Comparison of ENCODE assay signal across 14 cellular contexts in genomic region chr21:28215214-28215954, GRCh38.
DNase-seq lines count a peak whose midpoint lies in the region; ATAC-seq and TF ChIP-seq lines count a peak whose summit lies in the region.
"Had no signal": no experiment of that assay in that cellular context is flagged by ENCODE, and none has a peak within 500 bp of the region (broad histone marks: within the 10 kb centered on the region; RNA-seq: fewer than 3 reads in every experiment).

No MANE protein-coding gene starts in this region.

- TF ChIP-seq CTCF in HFFc6 (IDR thresholded peaks at IDR 0.05) = no peak

- peaks cover 4% of the 10 kb centered on the region for H3K36me3 Mint-ChIP-seq in HFFc6 (ENCODE audit: low read depth)

- H3K4me3 Mint-ChIP-seq in HFFc6 = peak overlapping the region; percentile 32
- H3K4me3 Mint-ChIP-seq: stimulated activated naive CD8-positive, alpha-beta T cell treated with anti-CD3 and anti-CD28 coated beads, Interleukin-15, Interleukin-2, amounts not matched to agents 100 ng/mL and 50 ng/mL, for 24 hours had no signal

- no peaks in the 10 kb centered on the region for H3K9me3 Mint-ChIP-seq in HFFc6
- H3K9me3 Mint-ChIP-seq: stimulated activated naive CD8-positive, alpha-beta T cell treated with anti-CD3 and anti-CD28 coated beads, Interleukin-15, Interleukin-2, amounts not matched to agents 100 ng/mL and 50 ng/mL, for 24 hours had no signal

- H3K4me1 ChIP-seq in subcutaneous abdominal adipose tissue (ENCODE audit: control insufficient read depth in 5 of 5, insufficient read depth in 5 of 5, low read length in 5 of 5) = peaks cover 2 to 19% (median 9%) of the 10 kb centered on the region in 5 donors
- H3K4me1 ChIP-seq: HAP-1 had no signal

- H3K9ac ChIP-seq in subcutaneous abdominal adipose tissue (ENCODE audit: low read length in 5 of 5) = peak overlapping the region in 1 of 5 donors; percentile 41
- H3K9ac ChIP-seq: KMS-11 had no signal

- no peaks in the 10 kb centered on the region for H3K36me3 ChIP-seq in subcutaneous abdominal adipose tissue (ENCODE audit: control insufficient read depth in 5 of 5, insufficient read depth in 5 of 5, low read length in 5 of 5)
- H3K36me3 ChIP-seq: HAP-1 had no signal

- no peaks in the 10 kb centered on the region for H3K27me3 ChIP-seq in subcutaneous abdominal adipose tissue (ENCODE audit: control insufficient read depth in 5 of 5, insufficient read depth in 4 of 5, low read length in 5 of 5)

- no peaks in the 10 kb centered on the region; the same call in 1 of the 2 replicates for H3K27me3 Mint-ChIP-seq in HFFc6 (ENCODE audit: insufficient read depth)
- H3K27me3 Mint-ChIP-seq: stimulated activated naive CD8-positive, alpha-beta T cell treated with anti-CD3 and anti-CD28 coated beads, Interleukin-15, Interleukin-2, amounts not matched to agents 100 ng/mL and 50 ng/mL, for 24 hours had no signal

- ATAC-seq in left cardiac atrium (peak; percentile 97 to 99), GM21825 (IDR thresholded peaks at IDR 0.05; ENCODE audit: unreplicated experiment) (no peak)

- peak overlapping the region; percentile 84 for H3K27ac ChIP-seq in subcutaneous abdominal adipose tissue (ENCODE audit: low read depth, low read length)
- H3K27ac ChIP-seq: KMS-11 had no signal

- intact Hi-C loops in left cardiac atrium (cut with DNase I) = no loop called here

- H3K9me3 ChIP-seq in subcutaneous abdominal adipose tissue (ENCODE audit: control insufficient read depth in 5 of 5, low read length in 5 of 5) = no peaks in the 10 kb centered on the region
- H3K9me3 ChIP-seq: HAP-1 had no signal

- DNase-seq in HFFc6 (peak; percentile 85), astrocyte of the hippocampus (ENCODE audit: low read depth, low spot score) (peak; percentile 5), left cardiac atrium (peak; percentile 36), NCI-H2227 (lab: John Stamatoyannopoulos, UW; ENCODE audit: unreplicated experiment) (no peak), NCI-H345 treated with DMSO at 0.1 percent for 48 hours (lab: John Stamatoyannopoulos, UW; ENCODE audit: unreplicated experiment) (no peak)
- DNase-seq: activated naive CD4-positive, alpha-beta T cell treated with Interleukin-2 at 50 U/mL for 16 hours; dermis blood vessel endothelial cell; stimulated activated CD4-positive, alpha-beta T cell treated with anti-CD3 and anti-CD28 coated beads, Interleukin-4, amount 100 ng/mL, for 1 hour; T-helper 9 cell had no signal

- no peak overlapping the region for H3K4me3 ChIP-seq in subcutaneous abdominal adipose tissue (ENCODE audit: low read depth in 1 of 5, low read length in 5 of 5)
- H3K4me3 ChIP-seq: HAP-1 had no signal

- H3K27ac Mint-ChIP-seq in HFFc6 = peak overlapping the region; percentile 70
- H3K27ac Mint-ChIP-seq: stimulated activated naive CD8-positive, alpha-beta T cell treated with anti-CD3 and anti-CD28 coated beads, Interleukin-15, Interleukin-2, amounts not matched to agents 100 ng/mL and 50 ng/mL, for 24 hours had no signal

- H3K4me1 Mint-ChIP-seq in HFFc6 (ENCODE audit: low read depth) = peaks cover 27% of the 10 kb centered on the region

Comparison
In these comparisons a context has a peak if more than half of its experiments do, and no peak if none do; other contexts are left out.
1. DNase-seq: peak in HFFc6 (single experiment), astrocyte of the hippocampus (single experiment) and left cardiac atrium (single experiment); none in NCI-H2227 (single experiment) and NCI-H345 treated with DMSO at 0.1 percent for 48 hours (single experiment).